1 cellular context compared by ENCODE assay signal in the genomic region with DNA sequence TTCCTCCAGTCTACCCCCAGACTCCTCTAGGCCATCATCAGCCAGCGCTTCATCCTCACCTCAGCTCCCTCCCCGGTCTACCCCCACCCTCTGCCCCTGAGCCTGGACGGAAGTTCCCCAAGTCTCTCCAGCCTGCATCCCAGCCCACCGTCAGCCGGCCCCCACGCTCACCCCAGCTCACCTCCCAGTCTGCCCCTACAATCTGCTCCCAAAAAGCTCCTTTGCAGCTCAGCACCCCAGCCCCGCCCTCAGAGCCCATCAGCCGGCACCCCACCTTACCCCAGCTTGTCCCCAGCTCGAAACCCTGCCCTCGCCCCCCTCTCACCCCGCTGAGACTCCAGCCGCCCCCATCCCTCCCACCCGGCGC.
TF ChIP-seq lines count a peak whose summit lies in the region.

No MANE protein-coding gene starts in this region.

TF ChIP-seq in SK-N-SH treated with all-trans-retinoic acid at 6 μM for 48 hours, 23 proteins besides CTCF, POLR2A, EP300 and RAD21 (continued from another document):
- no peak for TF ChIP-seq ZNF8 (CRISPR knock-in tag; IDR thresholded peaks at IDR 0.05)
- no peak for TF ChIP-seq ZC3H10 (CRISPR knock-in tag; IDR thresholded peaks at IDR 0.05)
- no peak for TF ChIP-seq ZNF70 (CRISPR knock-in tag; IDR thresholded peaks at IDR 0.05)
- TF ChIP-seq POU6F1 (CRISPR knock-in tag; IDR thresholded peaks at IDR 0.05; ENCODE audit: borderline replicate concordance, low read depth), result no peak
- TF ChIP-seq PPARA (CRISPR knock-in tag; IDR thresholded peaks at IDR 0.05; ENCODE audit: borderline replicate concordance), result no peak
- no peak for TF ChIP-seq RARB (CRISPR knock-in tag; IDR thresholded peaks at IDR 0.05)
- TF ChIP-seq ZNF565 (CRISPR knock-in tag; conservative IDR thresholded peaks at IDR 0.05; ENCODE audit: low read depth), result no peak
- no peak for TF ChIP-seq GLIS3 (CRISPR knock-in tag; IDR thresholded peaks at IDR 0.05)
- no peak for TF ChIP-seq CSDC2 (CRISPR knock-in tag; IDR thresholded peaks at IDR 0.05)
- TF ChIP-seq SNAI2 (CRISPR knock-in tag; IDR thresholded peaks at IDR 0.05), result no peak
